Comparison of ENCODE assay signal across 20 cellular contexts in genomic region chr18:48470484-48471180, GRCh38.
DNase-seq lines count a peak whose midpoint lies in the region; ATAC-seq, FAIRE-seq and TF ChIP-seq lines count a peak whose summit lies in the region.
"Had no signal": no experiment of that assay in that cellular context is flagged by ENCODE, and none has a peak within 500 bp of the region (broad histone marks: within the 10 kb centered on the region; RNA-seq: fewer than 3 reads in every experiment).

No MANE protein-coding gene starts in this region.

- TF ChIP-seq POLR2A in HepG2 (IDR thresholded peaks at IDR 0.05; ENCODE audit: insufficient read depth in 1 of 2, low read depth in 2 of 2, low read length in 2 of 2) (no peak), right lobe of liver (IDR thresholded peaks at IDR 0.05) (no peak)

- H2AFZ ChIP-seq in HepG2 (ENCODE audit: low read length) (no peak overlapping the region), osteoblast (ENCODE audit: low read length) (no peak overlapping the region)

- CTCF ChIA-PET in HepG2 (lab: Yijun Ruan, JAX; ENCODE audit: low intra/inter-chr PET ratio, low total read pairs), result no interaction called here

- TF ChIP-seq CTCF in HepG2 (CRISPR knock-in tag; IDR thresholded peaks at IDR 0.05) (no peak), right lobe of liver (IDR thresholded peaks at IDR 0.05) (no peak), fibroblast of pulmonary artery (IDR thresholded peaks at IDR 0.05; ENCODE audit: low read length, missing control alignments) (no peak), osteoblast (IDR thresholded peaks at IDR 0.05; ENCODE audit: extremely low read depth, low read depth, low read length) (no peak)

- H3K4me2 ChIP-seq in HepG2 (ENCODE audit: low read depth, low read length), result peak overlapping the region; percentile 20; the same call in 1 of the 2 replicates
- peak overlapping the region; percentile 33 for H3K4me2 ChIP-seq in osteoblast (ENCODE audit: insufficient read depth, low read length)

- DNase-seq in HepG2 (ENCODE audit: low spot score), result peak; percentile 43
- no peak for DNase-seq in right lobe of liver
- DNase-seq in fibroblast of pulmonary artery (ENCODE audit: low read depth), result peak; percentile 42
- DNase-seq in osteoblast (ENCODE audit: insufficient read length, low spot score, missing footprints), result no peak
- DNase-seq in epidermal melanocyte (ENCODE audit: insufficient read length, low spot score), result no peak
- DNase-seq in hippocampal formation (lab: John Stamatoyannopoulos, UW), result no peak
- DNase-seq: activated naive CD8-positive, alpha-beta T cell treated with anti-CD3 and anti-CD28 coated beads, Interleukin-2, amount 50 U/mL, for 24 hours; CD4-positive, alpha-beta T cell; DMS53; midbrain; NCI-H1048; T-cell; thyroid gland had no signal

- WGBS in HepG2 (ENCODE audit: low lambda C conversion rate), result 57% methylated on average over 5 of the region's 5 CpGs
- WGBS in right lobe of liver (ENCODE audit: insufficient coverage, low coverage, low lambda C conversion rate, missing lambda C conversion rate), result 60% methylated on average over 5 of the region's 5 CpGs

- no TSS peak for BruUV-seq in HepG2 (replicated peaks; lab: Mats Ljungman, UMichigan)

- in situ Hi-C loops in HepG2 (cut with HindIII; ENCODE audit: extremely low pct_ligation_motif_present, low pct_unique_long_range_greater_than_20kb), result loop anchor here (5.0 to 10.0 kb wide), 3 partner anchors 104 to 192 kb away; no protein-coding TSS in a partner anchor

- no peak overlapping the region for H3K27ac ChIP-seq in HepG2 (ENCODE audit: extremely low read length, insufficient read depth, low read length)
- H3K27ac ChIP-seq in right lobe of liver, result no peak overlapping the region
- H3K27ac ChIP-seq in osteoblast (ENCODE audit: low read depth, low read length), result peak overlapping the region; percentile 29
- H3K27ac ChIP-seq: HL-60, neutrophil, RWPE1 had no signal

- POLR2A ChIA-PET in HepG2 (lab: Yijun Ruan, JAX), result interaction anchor here (1.3 kb wide), 1 partner anchor 106 kb away, joined by 3 read pairs; no protein-coding TSS in a partner anchor

- H3K9me3 ChIP-seq in HepG2 (ENCODE audit: low read length), result no peaks in the 10 kb centered on the region
- H3K9me3 ChIP-seq in right lobe of liver, result no peaks in the 10 kb centered on the region
- H3K9me3 ChIP-seq in osteoblast (ENCODE audit: low read depth, low read length), result peaks cover 2% of the 10 kb centered on the region
- H3K9me3 ChIP-seq: neutrophil, thyroid gland had no signal

- no peak for ATAC-seq in HepG2
- no peak for ATAC-seq in right lobe of liver
- ATAC-seq in HG02571 (IDR thresholded peaks at IDR 0.05; ENCODE audit: unreplicated experiment), result no peak
- no peak for ATAC-seq in HG03432 (IDR thresholded peaks at IDR 0.05; ENCODE audit: unreplicated experiment)
- ATAC-seq: activated naive CD8-positive, alpha-beta T cell treated with anti-CD3 and anti-CD28 coated beads, Interleukin-2, amount 50 U/mL, for 24 hours; K562; T-cell; WTC11 had no signal

- H3K27me3 ChIP-seq in HepG2 (ENCODE audit: control insufficient read depth in 1 of 2, insufficient read depth in 2 of 2, low read length in 2 of 2) (peaks cover 2 to 11% of the 10 kb centered on the region in 2 experiments; a peak in 2 of 5 replicates), right lobe of liver (no peaks in the 10 kb centered on the region), osteoblast (ENCODE audit: insufficient read depth, low read length) (peaks cover 4% of the 10 kb centered on the region)
- H3K27me3 ChIP-seq: thyroid gland had no signal

- no peak overlapping the region for H3K9ac ChIP-seq in HepG2 (ENCODE audit: insufficient read depth, low read depth, low read length)

- no peak for TF ChIP-seq RAD21 in HepG2 (CRISPR knock-in tag; IDR thresholded peaks at IDR 0.05)

- H3K36me3 ChIP-seq in HepG2 (replicated peaks in 1 of 2; ENCODE audit: control insufficient read depth in 1 of 2, insufficient read depth in 2 of 2, low read length in 2 of 2), result no peaks in the 10 kb centered on the region
- H3K36me3 ChIP-seq in right lobe of liver, result no peaks in the 10 kb centered on the region
- H3K36me3 ChIP-seq in osteoblast (ENCODE audit: insufficient read depth, low read length), result no peaks in the 10 kb centered on the region
- H3K36me3 ChIP-seq: neutrophil, thyroid gland had no signal

- no peak for TF ChIP-seq EP300 in HepG2 (IDR thresholded peaks at IDR 0.05; ENCODE audit: low read depth in 2 of 2, low read length in 2 of 2)
- no peak for TF ChIP-seq EP300 in HepG2 (CRISPR knock-in tag; IDR thresholded peaks at IDR 0.05; ENCODE audit: borderline replicate concordance)

- H4K20me1 ChIP-seq in HepG2 (ENCODE audit: insufficient read depth, low read length), result no peaks in the 10 kb centered on the region
- H4K20me1 ChIP-seq in osteoblast (ENCODE audit: insufficient read depth, low read length), result no peaks in the 10 kb centered on the region

- no peak for FAIRE-seq in HepG2 (lab: Jason Lieb, UNC)
- FAIRE-seq: K562 had no signal

- no peaks in the 10 kb centered on the region for H3K79me2 ChIP-seq in HepG2 (ENCODE audit: insufficient read depth, low read length)
- no peaks in the 10 kb centered on the region for H3K79me2 ChIP-seq in osteoblast (ENCODE audit: insufficient read depth, low read length)

- peaks cover 23% of the 10 kb centered on the region for H3K4me1 ChIP-seq in HepG2 (ENCODE audit: insufficient read depth, low read length)
- H3K4me1 ChIP-seq in right lobe of liver, result no peaks in the 10 kb centered on the region
- peaks cover 9% of the 10 kb centered on the region for H3K4me1 ChIP-seq in osteoblast (ENCODE audit: insufficient read depth, low read length)
- H3K4me1 ChIP-seq: thyroid gland had no signal

- H3K4me3 ChIP-seq in HepG2 (replicated peaks in 1 of 3; ENCODE audit: insufficient read depth in 1 of 3, low read depth in 2 of 3, low read length in 3 of 3) (no peak overlapping the region), right lobe of liver (no peak overlapping the region), fibroblast of pulmonary artery (replicated peaks; ENCODE audit: low read depth, low read length) (no peak overlapping the region), osteoblast (ENCODE audit: insufficient read depth, low read length) (no peak overlapping the region)
- H3K4me3 ChIP-seq: K562, thyroid gland had no signal

- intact Hi-C loops in HepG2 (cut with micrococcal nuclease; ENCODE audit: unreplicated experiment) (no loop called here), right lobe of liver (cut with DNase I) (loop anchor here in 1 of 2 donors (5.0 to 10.0 kb wide), 2 partner anchors 64 to 197 kb away; partner anchors contain the start of gene CTIF)

TF ChIP-seq in HepG2, 621 proteins besides CTCF, POLR2A, EP300 and RAD21:
- TF ChIP-seq CSRNP1 (CRISPR knock-in tag; IDR thresholded peaks at IDR 0.05) (no peak), FOXA1 (IDR thresholded peaks at IDR 0.05) (no peak), FOXA1 (CRISPR knock-in tag; IDR thresholded peaks at IDR 0.05) (0 out of 2 replicates have a peak, but pooled peaks have one; percentile 11)
TF ChIP-seq in HepG2: peak in this region for 1.

Comparison
In these comparisons a context has a peak if more than half of its experiments do, and no peak if none do; other contexts are left out.
1. DNase-seq: peak in HepG2 (single experiment) and fibroblast of pulmonary artery (single experiment); none in right lobe of liver (0 of 3), osteoblast (single experiment), epidermal melanocyte (single experiment) and hippocampal formation (0 of 2).